9 cellular contexts compared by ENCODE assay signal in genomic region chr17:55769625-55770000, GRCh38. TPM values are rescaled to one million over a fixed set of nuclear protein-coding genes. Genes with fewer than 3 reads are reported as not detected.
DNase-seq lines count a peak whose midpoint lies in the region; ATAC-seq and TF ChIP-seq lines count a peak whose summit lies in the region.
"Had no signal": no experiment of that assay in that cellular context is flagged by ENCODE, and none has a peak within 500 bp of the region (broad histone marks: within the 10 kb centered on the region; RNA-seq: fewer than 3 reads in every experiment).

No MANE protein-coding gene starts in this region.

- H3K4me3 ChIP-seq in adipocyte (ENCODE audit: low read length) = peak overlapping the region; percentile 60
- H3K4me3 ChIP-seq in right cardiac atrium (ENCODE audit: low read length) = no peak overlapping the region
- no peak overlapping the region for H3K4me3 ChIP-seq in suprapubic skin

- peaks cover 36% of the 10 kb centered on the region for H3K36me3 ChIP-seq in adipocyte (ENCODE audit: control insufficient read depth, insufficient read depth, low read length, severe bottlenecking)
- H3K36me3 ChIP-seq in suprapubic skin = peaks cover 25% of the 10 kb centered on the region

- peak overlapping the region; percentile 51 for H3K27ac ChIP-seq in right cardiac atrium (ENCODE audit: low read length)
- peak overlapping the region; percentile 62 for H3K27ac ChIP-seq in suprapubic skin

- H3K27me3 ChIP-seq in adipocyte (replicated peaks; ENCODE audit: control insufficient read depth, insufficient read depth, low read length) (no peaks in the 10 kb centered on the region), right cardiac atrium (ENCODE audit: control insufficient read depth, insufficient read depth) (no peaks in the 10 kb centered on the region), suprapubic skin (no peaks in the 10 kb centered on the region)

- DNase-seq in HCEC 1CT (peak; percentile 87), adipocyte (ENCODE audit: low read depth) (peak; percentile 91), right cardiac atrium (peak in 1 of 3 donors; percentile 37), suprapubic skin (ENCODE audit: low spot score in 2 of 2) (no peak), NCI-H1417 (lab: John Stamatoyannopoulos, UW) (no peak)
- no peak for DNase-seq in activated T-cell treated with anti-CD3 and anti-CD28 coated beads, Interleukin-2, amount 50 U/mL, for 48 hours
- no peak for DNase-seq in activated CD4-positive, alpha-beta T cell treated with anti-CD3 and anti-CD28 coated beads, Interleukin-2, amount 50 U/mL, for 1 hour
- DNase-seq: activated B cell treated with CpG ODN at 0.5 μM for 24 hours had no signal

- peak overlapping the region; percentile 63 for H3K9ac ChIP-seq in adipocyte (ENCODE audit: low read length)

- no peaks in the 10 kb centered on the region for H3K9me3 ChIP-seq in adipocyte (ENCODE audit: control insufficient read depth, low read length)
- no peaks in the 10 kb centered on the region for H3K9me3 ChIP-seq in right cardiac atrium (ENCODE audit: control insufficient read depth, low read length)
- H3K9me3 ChIP-seq in suprapubic skin = no peaks in the 10 kb centered on the region

- ATAC-seq in right cardiac atrium (peak; percentile 47 to 48), HG03439 (IDR thresholded peaks at IDR 0.05; ENCODE audit: unreplicated experiment) (no peak)

- TF ChIP-seq POLR2A in suprapubic skin (IDR thresholded peaks at IDR 0.05) = no peak

- 76% methylated on average over 6 of the region's 6 CpGs for WGBS in right cardiac atrium
- WGBS in suprapubic skin = 49% methylated on average over 6 of the region's 6 CpGs

- no peak for TF ChIP-seq CTCF in suprapubic skin (IDR thresholded peaks at IDR 0.05)

- intact Hi-C loops in right cardiac atrium (cut with DNase I) = loop anchor here in 1 of 4 donors (2.0 kb wide), 1 partner anchor 243 kb away; no protein-coding TSS in a partner anchor

- TF ChIP-seq EP300 in suprapubic skin (IDR thresholded peaks at IDR 0.05) = no peak

- H3K4me1 ChIP-seq in adipocyte (ENCODE audit: control insufficient read depth, insufficient read depth, low read length) = peaks cover 16% of the 10 kb centered on the region
- peaks cover 7% of the 10 kb centered on the region for H3K4me1 ChIP-seq in right cardiac atrium (ENCODE audit: control insufficient read depth, insufficient read depth, low read length)
- peaks cover 18% of the 10 kb centered on the region for H3K4me1 ChIP-seq in suprapubic skin

RNA-seq across cellular contexts. Expression of gene PCTP, which starts 18.8 kb away (rescaled TPM):
- total RNA-seq in right cardiac atrium = 10 to 100 TPM; 11.9 to 17.6 (median 15.9) TPM
- polyA plus RNA-seq in right cardiac atrium = 15.0 TPM
- 10 to 100 TPM in 3 of 4 donors, 1 to 10 TPM in 1; 6.4 to 17.4 (median 11.2) TPM for total RNA-seq in suprapubic skin

RNA-seq across cellular contexts. Expression of gene TMEM100, which starts 46.9 kb away (rescaled TPM):
- total RNA-seq in right cardiac atrium (10 to 100 TPM; 24.7 to 37.2 (median 31.0) TPM), suprapubic skin (1 to 10 TPM; 1.7 to 2.9 (median 2.4) TPM)
- polyA plus RNA-seq in right cardiac atrium = 13.2 TPM
- total RNA-seq: activated B cell treated with CpG ODN at 0.5 μM for 24 hours had no signal

Comparison
In these comparisons a context has a peak if more than half of its experiments do, and no peak if none do; other contexts are left out.
1. DNase-seq: peak in HCEC 1CT (single experiment) and adipocyte (single experiment); none in suprapubic skin (0 of 2), activated T-cell treated with anti-CD3 and anti-CD28 coated beads, Interleukin-2, amount 50 U/mL, for 48 hours (0 of 2), NCI-H1417 (0 of 3) and activated CD4-positive, alpha-beta T cell treated with anti-CD3 and anti-CD28 coated beads, Interleukin-2, amount 50 U/mL, for 1 hour (single experiment).
2. RNA of gene TMEM100, which starts 46.9 kb away (total RNA-seq): 24.7 to 37.2 TPM in right cardiac atrium; 1.7 to 2.9 TPM in suprapubic skin; every median in the first group is over 4 times any median in the second.